8 cellular contexts compared by ENCODE assay signal in genomic region chr7:158818325-158819213, GRCh38. TPM values are rescaled to one million over a fixed set of nuclear protein-coding genes. Genes with fewer than 3 reads are reported as not detected.
DNase-seq lines count a peak whose midpoint lies in the region; ATAC-seq lines count a peak whose summit lies in the region.

No MANE protein-coding gene starts in this region.

- no peaks in the 10 kb centered on the region for H3K36me3 ChIP-seq in mesendoderm (ENCODE audit: control insufficient read depth, insufficient read depth, low read length)

- no peaks in the 10 kb centered on the region for H3K27me3 ChIP-seq in mesendoderm (ENCODE audit: insufficient read depth, low read length, poor library complexity)

- no CpG with 5 or more reads among the region's 15 CpGs for WGBS in mesendoderm (ENCODE audit: extremely low coverage, insufficient coverage, low lambda C conversion rate)

- H3K18ac ChIP-seq in mesendoderm (ENCODE audit: low read length) = peak overlapping the region; percentile 57

- H3K4me1 ChIP-seq in mesendoderm (ENCODE audit: control insufficient read depth, low read depth, low read length) = peaks cover 13% of the 10 kb centered on the region

- peak; percentile 44 for DNase-seq in DMS153 (lab: John Stamatoyannopoulos, UW)
- no peak for DNase-seq in DMS153 treated with DMSO at 0.1 percent for 48 hours (lab: John Stamatoyannopoulos, UW; ENCODE audit: unreplicated experiment)
- peak; percentile 94 for DNase-seq in MV-4-11 (lab: John Stamatoyannopoulos, UW)
- DNase-seq in activated CD4-positive, alpha-beta T cell treated with anti-CD3 and anti-CD28 coated beads, Interleukin-2, amount 50 U/mL, for 48 hours = peak; percentile 61 to 70
- DNase-seq in effector CD4-positive, alpha-beta T cell = peak; percentile 60
- peak; percentile 95 for DNase-seq in mesendoderm
- peak; percentile 40 for DNase-seq in stimulated activated CD8-positive, alpha-beta memory T cell treated with anti-CD3 and anti-CD28 coated beads, Interleukin-15, amount 100 ng/mL, for 24 hours (ENCODE audit: low read depth)

- ATAC-seq in HG02610 (IDR thresholded peaks at IDR 0.05; ENCODE audit: unreplicated experiment) = peak; percentile 86

- H3K23ac ChIP-seq in mesendoderm (ENCODE audit: low read length) = no peak overlapping the region

- peaks cover 14% of the 10 kb centered on the region for H3K79me1 ChIP-seq in mesendoderm (ENCODE audit: low read length)

- H3K4me3 ChIP-seq in mesendoderm (ENCODE audit: low read length) = no peak overlapping the region

- H4K5ac ChIP-seq in mesendoderm (ENCODE audit: low read length) = no peak overlapping the region

- H3K27ac ChIP-seq in mesendoderm (ENCODE audit: low read depth, low read length) = peak overlapping the region; percentile 67

- no peak overlapping the region for H4K8ac ChIP-seq in mesendoderm (ENCODE audit: low read depth, low read length)

- no peak overlapping the region for H3K4ac ChIP-seq in mesendoderm (ENCODE audit: low read depth, low read length)

- H2BK120ac ChIP-seq in mesendoderm (ENCODE audit: low read depth, low read length) = peak overlapping the region; percentile 5

- peak overlapping the region; percentile 12 for H3K9ac ChIP-seq in mesendoderm (ENCODE audit: low read length)

- no peak overlapping the region for H2BK15ac ChIP-seq in mesendoderm (replicated peaks; ENCODE audit: low read depth)

- H2AK5ac ChIP-seq in mesendoderm (ENCODE audit: low read length) = no peak overlapping the region

- peak overlapping the region; percentile 66 for H2BK5ac ChIP-seq in mesendoderm (ENCODE audit: low read length)

- H3K56ac ChIP-seq in mesendoderm (ENCODE audit: low read length) = peak overlapping the region; percentile 3

- no peak overlapping the region for H3K4me2 ChIP-seq in mesendoderm (ENCODE audit: low read length)

- H3K79me2 ChIP-seq in mesendoderm (ENCODE audit: control insufficient read depth, insufficient read depth, low read length) = peaks cover 20% of the 10 kb centered on the region

RNA-seq across cellular contexts. Expression of gene ESYT2, which starts 10.7 kb away (rescaled TPM):
- polyA plus RNA-seq in mesendoderm (2013, experiment 1 of 2) = 14.6 TPM
- 14.7 TPM for polyA plus RNA-seq in mesendoderm (2013, experiment 2 of 2)

RNA-seq across cellular contexts. Expression of gene DYNC2I1, which starts 37.8 kb away (rescaled TPM):
- polyA plus RNA-seq in mesendoderm (2013, experiment 1 of 2) = 5.0 TPM
- 4.4 TPM for polyA plus RNA-seq in mesendoderm (2013, experiment 2 of 2)
